ENCODE assay signal across 28 cellular contexts in the genomic region with DNA sequence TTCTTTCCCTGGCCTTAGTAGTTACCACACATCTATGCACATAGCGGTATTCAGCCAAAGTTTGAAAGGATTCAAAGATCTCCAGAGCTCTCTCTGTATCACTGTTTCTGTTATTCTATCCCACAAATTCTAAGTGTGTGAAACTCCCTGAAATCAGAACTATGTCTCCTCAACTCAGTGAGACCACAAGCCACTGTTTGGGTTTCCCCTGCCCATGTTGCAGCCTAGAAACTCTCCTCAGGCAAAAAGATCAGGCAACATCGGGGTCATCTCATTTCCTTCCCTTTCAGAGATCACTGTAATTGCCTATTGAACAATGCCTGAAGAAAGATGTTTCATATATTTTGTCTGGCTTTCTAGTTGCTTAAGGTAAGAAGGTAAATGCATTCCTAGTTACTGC.
"Had no signal": no experiment of that assay in that cellular context is flagged by ENCODE, and none has a peak within 500 bp of the region (broad histone marks: within the 10 kb centered on the region; RNA-seq: fewer than 3 reads in every experiment).

No MANE protein-coding gene starts in this region.

- H3K4me1 ChIP-seq: left ventricle myocardium inferior, pancreas, prostate gland, spleen, suprapubic skin, tibial artery, upper lobe of right lung had no signal

- H3K9me3 ChIP-seq: left ventricle myocardium inferior, mucosa of descending colon, pancreas, prostate gland, spleen, suprapubic skin, thoracic aorta, tibial artery, upper lobe of right lung had no signal

- H3K9me3 Mint-ChIP-seq: memory B cell; natural killer cell treated with Interleukin-12 subunit alpha and Interleukin-12 subunit beta and Interleukin-15 and Interleukin-18, amount 100 ng/mL, for 72 hours; stimulated activated effector memory CD8-positive, alpha-beta T cell treated with anti-CD3 and anti-CD28 coated beads, Interleukin-12 subunit alpha, Interleukin-12 subunit beta, amount 100 ng/mL, for 72 hours; stimulated activated naive CD8-positive, alpha-beta T cell treated with anti-CD3 and anti-CD28 coated beads, Interleukin-15, Interleukin-2, amounts not matched to agents 100 ng/mL and 50 ng/mL, for 24 hours had no signal

- H3K4me3 Mint-ChIP-seq: memory B cell; naive thymus-derived CD4-positive, alpha-beta T cell; natural killer cell treated with Interleukin-12 subunit alpha and Interleukin-12 subunit beta and Interleukin-15 and Interleukin-18, amount 100 ng/mL, for 72 hours; stimulated activated effector memory CD8-positive, alpha-beta T cell treated with anti-CD3 and anti-CD28 coated beads, Interleukin-12 subunit alpha, Interleukin-12 subunit beta, amount 100 ng/mL, for 72 hours; stimulated activated naive CD8-positive, alpha-beta T cell treated with anti-CD3 and anti-CD28 coated beads, Interleukin-15, Interleukin-2, amounts not matched to agents 100 ng/mL and 50 ng/mL, for 24 hours had no signal

- H3K27ac Mint-ChIP-seq: memory B cell; naive thymus-derived CD4-positive, alpha-beta T cell; natural killer cell treated with Interleukin-12 subunit alpha and Interleukin-12 subunit beta and Interleukin-15 and Interleukin-18, amount 100 ng/mL, for 72 hours; stimulated activated effector memory CD8-positive, alpha-beta T cell treated with anti-CD3 and anti-CD28 coated beads, Interleukin-12 subunit alpha, Interleukin-12 subunit beta, amount 100 ng/mL, for 72 hours; stimulated activated naive CD8-positive, alpha-beta T cell treated with anti-CD3 and anti-CD28 coated beads, Interleukin-15, Interleukin-2, amounts not matched to agents 100 ng/mL and 50 ng/mL, for 24 hours had no signal

- DNase-seq: hippocampal formation; kidney; left ventricle myocardium inferior; midbrain; mucosa of descending colon; naive thymus-derived CD4-positive, alpha-beta T cell; nucleus accumbens; pancreas; posterior cingulate gyrus; retina; right cardiac atrium; spleen; stimulated activated CD4-positive, alpha-beta T cell treated with anti-CD3 and anti-CD28 coated beads, Interleukin-4, amount 100 ng/mL, for 24 hours; stimulated activated naive CD4-positive, alpha-beta T cell; tibial artery; trophoblast cell; upper lobe of right lung had no signal

- H3K27me3 ChIP-seq: pancreas, spleen, suprapubic skin, tibial artery, upper lobe of right lung had no signal

- H3K4me1 Mint-ChIP-seq: memory B cell; naive thymus-derived CD4-positive, alpha-beta T cell; stimulated activated effector memory CD8-positive, alpha-beta T cell treated with anti-CD3 and anti-CD28 coated beads, Interleukin-12 subunit alpha, Interleukin-12 subunit beta, amount 100 ng/mL, for 72 hours had no signal

- ATAC-seq: mucosa of descending colon; naive thymus-derived CD4-positive, alpha-beta T cell; natural killer cell treated with Interleukin-12 subunit alpha and Interleukin-12 subunit beta and Interleukin-15 and Interleukin-18, amount 100 ng/mL, for 72 hours; pancreas; right cardiac atrium; sciatic nerve; stimulated activated effector memory CD8-positive, alpha-beta T cell treated with anti-CD3 and anti-CD28 coated beads, Interleukin-12 subunit alpha, Interleukin-12 subunit beta, amount 100 ng/mL, for 72 hours; upper lobe of right lung had no signal

- H3K36me3 ChIP-seq: left ventricle myocardium inferior, pancreas, prostate gland, spleen, suprapubic skin, thoracic aorta, tibial artery, upper lobe of right lung had no signal

- H3K27ac ChIP-seq: left ventricle myocardium inferior, pancreas, prostate gland, skin epidermis, spleen, suprapubic skin, thoracic aorta, tibial artery, upper lobe of right lung had no signal

- H3K36me3 Mint-ChIP-seq: memory B cell; naive thymus-derived CD4-positive, alpha-beta T cell; natural killer cell treated with Interleukin-12 subunit alpha and Interleukin-12 subunit beta and Interleukin-15 and Interleukin-18, amount 100 ng/mL, for 72 hours; stimulated activated effector memory CD8-positive, alpha-beta T cell treated with anti-CD3 and anti-CD28 coated beads, Interleukin-12 subunit alpha, Interleukin-12 subunit beta, amount 100 ng/mL, for 72 hours had no signal

- H3K4me3 ChIP-seq: left ventricle myocardium inferior, lung, mucosa of descending colon, pancreas, prostate gland, skin epidermis, spleen, suprapubic skin, thoracic aorta, tibial artery, upper lobe of right lung had no signal

- FAIRE-seq: kidney, pancreas, urothelium cell line had no signal
